ENCODE assay signal across 12 cellular contexts in genomic region chr20:3778976-3779375, GRCh38. TPM values are rescaled to one million over a fixed set of nuclear protein-coding genes. Genes with fewer than 3 reads are reported as not detected.
DNase-seq lines count a peak whose midpoint lies in the region; ATAC-seq, FAIRE-seq and TF ChIP-seq lines count a peak whose summit lies in the region.
"Had no signal": no experiment of that assay in that cellular context is flagged by ENCODE, and none has a peak within 500 bp of the region (broad histone marks: within the 10 kb centered on the region; RNA-seq: fewer than 3 reads in every experiment).

No MANE protein-coding gene starts in this region.

- FAIRE-seq in HepG2 (lab: Jason Lieb, UNC), result no peak

- intact Hi-C loops in HepG2 (cut with micrococcal nuclease; ENCODE audit: unreplicated experiment), result no loop called here
- intact Hi-C loops in right lobe of liver (cut with DNase I), result loop anchor here in 1 of 2 donors (10.0 kb wide), 1 partner anchor 104 kb away; no protein-coding TSS in a partner anchor
- intact Hi-C loops in head of caudate nucleus (cut with DNase I), result no loop called here
- intact Hi-C loops in aorta (cut with DNase I), result no loop called here

- no peak for TF ChIP-seq RAD21 in HepG2 (CRISPR knock-in tag; IDR thresholded peaks at IDR 0.05)

- no peaks in the 10 kb centered on the region for H3K79me2 ChIP-seq in HepG2 (ENCODE audit: insufficient read depth, low read length)

- TF ChIP-seq POLR2A in HepG2 (IDR thresholded peaks at IDR 0.05; ENCODE audit: insufficient read depth in 1 of 2, low read depth in 2 of 2, low read length in 2 of 2) (no peak), right lobe of liver (IDR thresholded peaks at IDR 0.05) (no peak)

- H4K20me1 ChIP-seq in HepG2 (ENCODE audit: insufficient read depth, low read length), result no peaks in the 10 kb centered on the region

- peak overlapping the region in 1 of 3 experiments; percentile 79; a peak in 1 of 6 replicates for H3K4me3 ChIP-seq in HepG2 (replicated peaks in 1 of 3; ENCODE audit: insufficient read depth in 1 of 3, low read depth in 2 of 3, low read length in 3 of 3)
- H3K4me3 ChIP-seq in right lobe of liver, result no peak overlapping the region
- H3K4me3 ChIP-seq in aorta (ENCODE audit: low read length in 2 of 2), result no peak overlapping the region

- TF ChIP-seq EP300 in HepG2 (IDR thresholded peaks at IDR 0.05; ENCODE audit: low read depth in 2 of 2, low read length in 2 of 2) (no peak), HepG2 (CRISPR knock-in tag; IDR thresholded peaks at IDR 0.05; ENCODE audit: borderline replicate concordance) (no peak)

- CTCF ChIA-PET in HepG2 (lab: Yijun Ruan, JAX; ENCODE audit: low intra/inter-chr PET ratio, low total read pairs), result interaction anchor here (1.2 to 1.3 kb wide), 2 partner anchors 10 to 63 kb away, joined by 3 read pairs; no protein-coding TSS in a partner anchor

- H3K9ac ChIP-seq in HepG2 (ENCODE audit: insufficient read depth, low read depth, low read length), result no peak overlapping the region

- POLR2A ChIA-PET in HepG2 (lab: Yijun Ruan, JAX), result interaction anchor here (1.2 to 3.6 kb wide), 4 partner anchors 10 to 89 kb away, joined by 3 to 48 read pairs (median 6); partner anchors contain the start of genes ADISSP and AP5S1

- DNase-seq in HepG2 (ENCODE audit: low spot score) (no peak), right lobe of liver (no peak), head of caudate nucleus (peak in 37 of 42 donors; percentile 38 to 87 (median 68)), aorta (peak; percentile 43 to 70)
- DNase-seq in central memory CD4-positive, alpha-beta T cell, result no peak
- DNase-seq: activated CD4-positive, CD25-positive, alpha-beta regulatory T cell treated with anti-CD3 and anti-CD28 coated beads, Interleukin-2, amount 50 U/mL, for 72 hours; amniotic stem cell; dermis blood vessel endothelial cell; DMS153; mesendoderm; NCI-H1092 had no signal

- H3K27ac ChIP-seq in HepG2 (ENCODE audit: extremely low read length, insufficient read depth, low read length) (no peak overlapping the region), right lobe of liver (no peak overlapping the region), aorta (ENCODE audit: low read depth in 1 of 2, low read length in 2 of 2) (no peak overlapping the region)

- in situ Hi-C loops in HepG2 (cut with HindIII; ENCODE audit: extremely low pct_ligation_motif_present, low pct_unique_long_range_greater_than_20kb), result no loop called here

- H3K4me2 ChIP-seq in HepG2 (ENCODE audit: low read depth, low read length), result peak overlapping the region; percentile 96

- H3K9me3 ChIP-seq in HepG2 (ENCODE audit: low read length), result no peaks in the 10 kb centered on the region
- no peaks in the 10 kb centered on the region for H3K9me3 ChIP-seq in right lobe of liver
- H3K9me3 ChIP-seq in aorta (ENCODE audit: control insufficient read depth, low read length), result no peaks in the 10 kb centered on the region

- peaks cover 54% of the 10 kb centered on the region for H3K4me1 ChIP-seq in HepG2 (ENCODE audit: insufficient read depth, low read length)
- H3K4me1 ChIP-seq in right lobe of liver, result peaks cover 0 to 21% (median 8%) of the 10 kb centered on the region in 4 donors
- no peaks in the 10 kb centered on the region for H3K4me1 ChIP-seq in aorta (ENCODE audit: control insufficient read depth in 1 of 2, insufficient read depth in 2 of 2, low read length in 2 of 2)

- no peak for ATAC-seq in HepG2
- no peak for ATAC-seq in right lobe of liver
- no peak for ATAC-seq in aorta (ENCODE audit: low FRiP score)
- no peak for ATAC-seq in HG02981 (IDR thresholded peaks at IDR 0.05; ENCODE audit: unreplicated experiment)

- WGBS in HepG2 (ENCODE audit: low lambda C conversion rate), result 64% methylated on average over 14 of the region's 18 CpGs
- WGBS in right lobe of liver (ENCODE audit: insufficient coverage, low coverage, low lambda C conversion rate, missing lambda C conversion rate), result 30% methylated on average over 9 of the region's 18 CpGs
- 41 to 45% methylated on average over 17 to 18 of the region's 18 CpGs for WGBS in aorta, 2 donors

- no peak overlapping the region for H2AFZ ChIP-seq in HepG2 (ENCODE audit: low read length)

- no TSS peak for BruUV-seq in HepG2 (replicated peaks; lab: Mats Ljungman, UMichigan)

- TF ChIP-seq CTCF in HepG2 (CRISPR knock-in tag; IDR thresholded peaks at IDR 0.05) (no peak), right lobe of liver (IDR thresholded peaks at IDR 0.05) (no peak)

- H3K36me3 ChIP-seq in HepG2 (replicated peaks in 1 of 2; ENCODE audit: control insufficient read depth in 1 of 2, insufficient read depth in 2 of 2, low read length in 2 of 2) (no peaks in the 10 kb centered on the region), right lobe of liver (no peaks in the 10 kb centered on the region), aorta (ENCODE audit: control insufficient read depth in 1 of 2, insufficient read depth in 2 of 2, low read length in 1 of 2) (no peaks in the 10 kb centered on the region)

- H3K27me3 ChIP-seq in HepG2 (ENCODE audit: control insufficient read depth in 1 of 2, insufficient read depth in 2 of 2, low read length in 2 of 2), result peaks cover 2 to 36% of the 10 kb centered on the region in 2 experiments
- no peaks in the 10 kb centered on the region for H3K27me3 ChIP-seq in right lobe of liver
- no peaks in the 10 kb centered on the region for H3K27me3 ChIP-seq in aorta (ENCODE audit: control insufficient read depth in 1 of 2, insufficient read depth in 2 of 2, low read length in 1 of 2)

RNA-seq across cellular contexts. Expression of gene SPEF1, which starts 2.3 kb away (rescaled TPM):
- 0.27 and 0.32 TPM in 2 replicates for total RNA-seq in HepG2 (2016; rRNA removed; fragmentation: Illumina TruSeq; extraction: Trizol)
- total RNA-seq in HepG2 (2016; cell fraction: cytosol; rRNA removed; fragmentation: Illumina TruSeq; extraction: Trizol; ENCODE audit: low read depth), result not detected in 2 replicates
- 0.15 and 0.22 TPM in 2 replicates for total RNA-seq in HepG2 (2016; cell fraction: insoluble cytoplasmic fraction; rRNA removed; fragmentation: Illumina TruSeq; extraction: Trizol)
- 0.17 and 0.22 TPM in 2 replicates for total RNA-seq in HepG2 (2016; cell fraction: membrane; rRNA removed; fragmentation: Illumina TruSeq; extraction: Trizol)
- 0.40 TPM in 1 of 2 replicates, not detected in the other for total RNA-seq in HepG2 (2016; cell fraction: nucleus; rRNA removed; fragmentation: Illumina TruSeq; extraction: Trizol)
- polyA plus RNA-seq in HepG2 (2011; rRNA removed), result 0.05 and 0.11 TPM in 2 replicates
- 0.08 TPM in 1 of 2 replicates, not detected in the other for polyA plus RNA-seq in HepG2 (2011; cell fraction: cytosol; rRNA removed)
- 0.45 and 0.84 TPM in 2 replicates for polyA plus RNA-seq in HepG2 (2011; cell fraction: nucleus; rRNA removed)
- 0.11 TPM in 1 of 2 replicates, not detected in the other for polyA plus RNA-seq in HepG2 (2012)
- polyA plus RNA-seq in HepG2 (2016; cell fraction: cytosol; fragmentation: Illumina TruSeq; extraction: Trizol; ENCODE audit: low read depth), result 0.17 and 0.22 TPM in 2 replicates
- polyA plus RNA-seq in HepG2 (2016; cell fraction: insoluble cytoplasmic fraction; fragmentation: Illumina TruSeq; extraction: Trizol; ENCODE audit: low read depth), result 0.24 and 0.25 TPM in 2 replicates
- 0.20 and 0.42 TPM in 2 replicates for polyA plus RNA-seq in HepG2 (2016; cell fraction: membrane; fragmentation: Illumina TruSeq; extraction: Trizol; ENCODE audit: low read depth)
- 0.29 TPM in 1 of 2 replicates, not detected in the other for polyA plus RNA-seq in HepG2 (2016; cell fraction: nucleus; fragmentation: Illumina TruSeq; extraction: Trizol; ENCODE audit: insufficient read depth, low read depth)
- polyA minus RNA-seq in HepG2 (2011; rRNA and poly(A)+ RNA removed; ENCODE audit: low replicate concordance), result 0.08 and 0.14 TPM in 2 replicates
- not detected in 2 replicates for polyA minus RNA-seq in HepG2 (2011; cell fraction: cytosol; rRNA and poly(A)+ RNA removed)
- 0.64 TPM in 1 of 2 replicates, not detected in the other for polyA minus RNA-seq in HepG2 (2011; cell fraction: nucleus; rRNA and poly(A)+ RNA removed)
- total RNA-seq in right lobe of liver, result not detected
- not detected for total RNA-seq in aorta
- under 1 TPM in 1 of 2 donors, not detected in 1; 0.90 TPM for polyA plus RNA-seq in aorta
- total RNA-seq: dermis blood vessel endothelial cell had no signal

RNA-seq across cellular contexts. Expression of gene CENPB, which starts 7.6 kb away (rescaled TPM):
- 42.9 and 54.5 TPM in 2 replicates for total RNA-seq in HepG2 (2016; rRNA removed; fragmentation: Illumina TruSeq; extraction: Trizol)
- 12.7 and 12.9 TPM in 2 replicates for total RNA-seq in HepG2 (2016; cell fraction: cytosol; rRNA removed; fragmentation: Illumina TruSeq; extraction: Trizol; ENCODE audit: low read depth)
- total RNA-seq in HepG2 (2016; cell fraction: insoluble cytoplasmic fraction; rRNA removed; fragmentation: Illumina TruSeq; extraction: Trizol), result 42.6 and 53.4 TPM in 2 replicates
- total RNA-seq in HepG2 (2016; cell fraction: membrane; rRNA removed; fragmentation: Illumina TruSeq; extraction: Trizol), result 44.1 and 47.1 TPM in 2 replicates
- 22.9 and 28.9 TPM in 2 replicates for total RNA-seq in HepG2 (2016; cell fraction: nucleus; rRNA removed; fragmentation: Illumina TruSeq; extraction: Trizol)
- 10.4 and 15.6 TPM in 2 replicates for polyA plus RNA-seq in HepG2 (2011; rRNA removed)
- 13.3 and 14.8 TPM in 2 replicates for polyA plus RNA-seq in HepG2 (2011; cell fraction: cytosol; rRNA removed)
- 19.0 and 20.4 TPM in 2 replicates for polyA plus RNA-seq in HepG2 (2011; cell fraction: nucleus; rRNA removed)
- 20.0 and 24.1 TPM in 2 replicates for polyA plus RNA-seq in HepG2 (2012)
- 11.2 and 11.4 TPM in 2 replicates for polyA plus RNA-seq in HepG2 (2016; cell fraction: cytosol; fragmentation: Illumina TruSeq; extraction: Trizol; ENCODE audit: low read depth)
- 37.8 and 42.0 TPM in 2 replicates for polyA plus RNA-seq in HepG2 (2016; cell fraction: insoluble cytoplasmic fraction; fragmentation: Illumina TruSeq; extraction: Trizol; ENCODE audit: low read depth)
- polyA plus RNA-seq in HepG2 (2016; cell fraction: membrane; fragmentation: Illumina TruSeq; extraction: Trizol; ENCODE audit: low read depth), result 28.4 and 33.6 TPM in 2 replicates
- 36.6 and 38.3 TPM in 2 replicates for polyA plus RNA-seq in HepG2 (2016; cell fraction: nucleus; fragmentation: Illumina TruSeq; extraction: Trizol; ENCODE audit: insufficient read depth, low read depth)
- 40.5 and 51.2 TPM in 2 replicates for polyA minus RNA-seq in HepG2 (2011; rRNA and poly(A)+ RNA removed; ENCODE audit: low replicate concordance)
- 17.9 and 18.5 TPM in 2 replicates for polyA minus RNA-seq in HepG2 (2011; cell fraction: cytosol; rRNA and poly(A)+ RNA removed)
- polyA minus RNA-seq in HepG2 (2011; cell fraction: nucleus; rRNA and poly(A)+ RNA removed), result 16.0 and 16.7 TPM in 2 replicates
- total RNA-seq in right lobe of liver, result 10 to 100 TPM; 27.8 to 43.1 (median 31.6) TPM
- 10 to 100 TPM; 79.7 to 89.4 TPM for total RNA-seq in aorta
- 10 to 100 TPM; 44.7 to 86.8 TPM for polyA plus RNA-seq in aorta

RNA-seq across cellular contexts. Expression of gene ADISSP, which starts 11.4 kb away (rescaled TPM):
- 70.0 and 90.6 TPM in 2 replicates for total RNA-seq in HepG2 (2016; rRNA removed; fragmentation: Illumina TruSeq; extraction: Trizol)
- 120 and 149 TPM in 2 replicates for total RNA-seq in HepG2 (2016; cell fraction: cytosol; rRNA removed; fragmentation: Illumina TruSeq; extraction: Trizol; ENCODE audit: low read depth)
- total RNA-seq in HepG2 (2016; cell fraction: insoluble cytoplasmic fraction; rRNA removed; fragmentation: Illumina TruSeq; extraction: Trizol), result 67.4 and 89.2 TPM in 2 replicates
- total RNA-seq in HepG2 (2016; cell fraction: membrane; rRNA removed; fragmentation: Illumina TruSeq; extraction: Trizol), result 165 and 207 TPM in 2 replicates
- total RNA-seq in HepG2 (2016; cell fraction: nucleus; rRNA removed; fragmentation: Illumina TruSeq; extraction: Trizol), result 43.5 and 46.5 TPM in 2 replicates
- polyA plus RNA-seq in HepG2 (2011; rRNA removed), result 38.3 and 51.7 TPM in 2 replicates
- 41.7 and 67.3 TPM in 2 replicates for polyA plus RNA-seq in HepG2 (2011; cell fraction: cytosol; rRNA removed)
- polyA plus RNA-seq in HepG2 (2011; cell fraction: nucleus; rRNA removed), result 36.2 and 38.2 TPM in 2 replicates
- 37.4 and 38.4 TPM in 2 replicates for polyA plus RNA-seq in HepG2 (2012)
- 210 and 248 TPM in 2 replicates for polyA plus RNA-seq in HepG2 (2016; cell fraction: cytosol; fragmentation: Illumina TruSeq; extraction: Trizol; ENCODE audit: low read depth)
- 96.6 and 129 TPM in 2 replicates for polyA plus RNA-seq in HepG2 (2016; cell fraction: insoluble cytoplasmic fraction; fragmentation: Illumina TruSeq; extraction: Trizol; ENCODE audit: low read depth)
- polyA plus RNA-seq in HepG2 (2016; cell fraction: membrane; fragmentation: Illumina TruSeq; extraction: Trizol; ENCODE audit: low read depth), result 249 and 277 TPM in 2 replicates
- 90.0 and 101 TPM in 2 replicates for polyA plus RNA-seq in HepG2 (2016; cell fraction: nucleus; fragmentation: Illumina TruSeq; extraction: Trizol; ENCODE audit: insufficient read depth, low read depth)
- polyA minus RNA-seq in HepG2 (2011; rRNA and poly(A)+ RNA removed; ENCODE audit: low replicate concordance), result 32.0 and 63.5 TPM in 2 replicates
- 30.2 and 38.4 TPM in 2 replicates for polyA minus RNA-seq in HepG2 (2011; cell fraction: cytosol; rRNA and poly(A)+ RNA removed)
- 15.2 and 15.3 TPM in 2 replicates for polyA minus RNA-seq in HepG2 (2011; cell fraction: nucleus; rRNA and poly(A)+ RNA removed)
- 10 to 100 TPM in 3 of 6 experiments, 1 to 10 TPM in 3; 9.6 to 11.7 (median 9.9) TPM for total RNA-seq in right lobe of liver
- 10 to 100 TPM; 13.9 to 21.1 TPM for total RNA-seq in aorta
- polyA plus RNA-seq in aorta, result 10 to 100 TPM in 1 of 2 donors, 1 to 10 TPM in 1; 8.5 to 14.0 TPM

RNA-seq across cellular contexts. Expression of gene CDC25B, which starts 17.1 kb away (rescaled TPM):
- total RNA-seq in HepG2 (2016; rRNA removed; fragmentation: Illumina TruSeq; extraction: Trizol) (14.5 and 19.3 TPM in 2 replicates), right lobe of liver (10 to 100 TPM; 10.9 to 28.7 (median 16.5) TPM), aorta (10 to 100 TPM; 29.6 to 56.3 TPM)
- total RNA-seq in HepG2 (2016; cell fraction: cytosol; rRNA removed; fragmentation: Illumina TruSeq; extraction: Trizol; ENCODE audit: low read depth), result 5.8 and 5.9 TPM in 2 replicates
- 15.3 and 18.9 TPM in 2 replicates for total RNA-seq in HepG2 (2016; cell fraction: insoluble cytoplasmic fraction; rRNA removed; fragmentation: Illumina TruSeq; extraction: Trizol)
- 18.7 and 19.9 TPM in 2 replicates for total RNA-seq in HepG2 (2016; cell fraction: membrane; rRNA removed; fragmentation: Illumina TruSeq; extraction: Trizol)
- 13.9 and 16.9 TPM in 2 replicates for total RNA-seq in HepG2 (2016; cell fraction: nucleus; rRNA removed; fragmentation: Illumina TruSeq; extraction: Trizol)
- polyA plus RNA-seq in HepG2 (2011; rRNA removed) (14.3 and 19.4 TPM in 2 replicates), aorta (10 to 100 TPM in 1 of 2 donors, 1 to 10 TPM in 1; 9.9 to 87.5 TPM)
- polyA plus RNA-seq in HepG2 (2011; cell fraction: cytosol; rRNA removed), result 11.6 and 15.6 TPM in 2 replicates
- 49.0 and 73.9 TPM in 2 replicates for polyA plus RNA-seq in HepG2 (2011; cell fraction: nucleus; rRNA removed)
- polyA plus RNA-seq in HepG2 (2012), result 26.0 and 33.6 TPM in 2 replicates
- 10.4 and 11.1 TPM in 2 replicates for polyA plus RNA-seq in HepG2 (2016; cell fraction: cytosol; fragmentation: Illumina TruSeq; extraction: Trizol; ENCODE audit: low read depth)
- polyA plus RNA-seq in HepG2 (2016; cell fraction: insoluble cytoplasmic fraction; fragmentation: Illumina TruSeq; extraction: Trizol; ENCODE audit: low read depth), result 30.9 and 41.0 TPM in 2 replicates
- polyA plus RNA-seq in HepG2 (2016; cell fraction: membrane; fragmentation: Illumina TruSeq; extraction: Trizol; ENCODE audit: low read depth), result 21.7 and 25.1 TPM in 2 replicates
- polyA plus RNA-seq in HepG2 (2016; cell fraction: nucleus; fragmentation: Illumina TruSeq; extraction: Trizol; ENCODE audit: insufficient read depth, low read depth), result 40.4 and 46.6 TPM in 2 replicates
- 22.5 and 47.0 TPM in 2 replicates for polyA minus RNA-seq in HepG2 (2011; rRNA and poly(A)+ RNA removed; ENCODE audit: low replicate concordance)
- polyA minus RNA-seq in HepG2 (2011; cell fraction: cytosol; rRNA and poly(A)+ RNA removed), result 15.7 and 18.9 TPM in 2 replicates
- 11.1 and 13.0 TPM in 2 replicates for polyA minus RNA-seq in HepG2 (2011; cell fraction: nucleus; rRNA and poly(A)+ RNA removed)

RNA-seq across cellular contexts. Expression of gene AP5S1, which starts 41.4 kb away (rescaled TPM):
- total RNA-seq in HepG2 (2016; rRNA removed; fragmentation: Illumina TruSeq; extraction: Trizol) (23.2 and 23.7 TPM in 2 replicates), right lobe of liver (10 to 100 TPM in 3 of 6 experiments, 1 to 10 TPM in 3; 7.7 to 16.1 (median 9.5) TPM), aorta (10 to 100 TPM in 1 of 2 donors, 1 to 10 TPM in 1; 9.9 to 12.3 TPM)
- 6.5 and 6.6 TPM in 2 replicates for total RNA-seq in HepG2 (2016; cell fraction: cytosol; rRNA removed; fragmentation: Illumina TruSeq; extraction: Trizol; ENCODE audit: low read depth)
- total RNA-seq in HepG2 (2016; cell fraction: insoluble cytoplasmic fraction; rRNA removed; fragmentation: Illumina TruSeq; extraction: Trizol), result 20.8 and 26.3 TPM in 2 replicates
- total RNA-seq in HepG2 (2016; cell fraction: membrane; rRNA removed; fragmentation: Illumina TruSeq; extraction: Trizol), result 15.6 and 19.4 TPM in 2 replicates
- 14.1 and 15.3 TPM in 2 replicates for total RNA-seq in HepG2 (2016; cell fraction: nucleus; rRNA removed; fragmentation: Illumina TruSeq; extraction: Trizol)
- polyA plus RNA-seq in HepG2 (2011; rRNA removed) (7.9 and 9.1 TPM in 2 replicates), aorta (1 to 10 TPM; 4.4 to 5.9 TPM)
- 6.7 and 9.3 TPM in 2 replicates for polyA plus RNA-seq in HepG2 (2011; cell fraction: cytosol; rRNA removed)
- polyA plus RNA-seq in HepG2 (2011; cell fraction: nucleus; rRNA removed), result 13.1 and 17.4 TPM in 2 replicates
- polyA plus RNA-seq in HepG2 (2012), result 6.2 and 7.2 TPM in 2 replicates
- 6.5 and 8.5 TPM in 2 replicates for polyA plus RNA-seq in HepG2 (2016; cell fraction: cytosol; fragmentation: Illumina TruSeq; extraction: Trizol; ENCODE audit: low read depth)
- polyA plus RNA-seq in HepG2 (2016; cell fraction: insoluble cytoplasmic fraction; fragmentation: Illumina TruSeq; extraction: Trizol; ENCODE audit: low read depth), result 20.4 and 21.3 TPM in 2 replicates
- polyA plus RNA-seq in HepG2 (2016; cell fraction: membrane; fragmentation: Illumina TruSeq; extraction: Trizol; ENCODE audit: low read depth), result 13.2 and 17.0 TPM in 2 replicates
- 18.0 and 19.1 TPM in 2 replicates for polyA plus RNA-seq in HepG2 (2016; cell fraction: nucleus; fragmentation: Illumina TruSeq; extraction: Trizol; ENCODE audit: insufficient read depth, low read depth)
- 15.2 and 46.1 TPM in 2 replicates for polyA minus RNA-seq in HepG2 (2011; rRNA and poly(A)+ RNA removed; ENCODE audit: low replicate concordance)
- polyA minus RNA-seq in HepG2 (2011; cell fraction: cytosol; rRNA and poly(A)+ RNA removed), result 8.3 and 11.6 TPM in 2 replicates
- polyA minus RNA-seq in HepG2 (2011; cell fraction: nucleus; rRNA and poly(A)+ RNA removed), result 23.7 and 26.3 TPM in 2 replicates

Comparison
In these comparisons a context has a peak if more than half of its experiments do, and no peak if none do; other contexts are left out.
1. DNase-seq: peak in head of caudate nucleus (37 of 42) and aorta (2 of 2); none in HepG2 (single experiment), right lobe of liver (0 of 3) and central memory CD4-positive, alpha-beta T cell (single experiment).